In genomic region chrX:41275661-41276609, GRCh38 we compare ENCODE assay signal across 8 cellular contexts. TPM values are rescaled to one million over a fixed set of nuclear protein-coding genes. Genes with fewer than 3 reads are reported as not detected.
DNase-seq lines count a peak whose midpoint lies in the region; ATAC-seq and TF ChIP-seq lines count a peak whose summit lies in the region.

No MANE protein-coding gene starts in this region.

- H3K4me3 ChIP-seq in fibroblast of the aortic adventitia (ENCODE audit: low read depth, low read length): peak overlapping the region; percentile 58

- H3K4me1 Mint-ChIP-seq in activated T-helper 17 cell treated with anti-CD3 and anti-CD28 coated beads, Interleukin-2, amount 50 U/mL, for 72 hours: no peaks in the 10 kb centered on the region
- H3K4me1 Mint-ChIP-seq in natural killer cell: peaks cover 0 to 13% of the 10 kb centered on the region in 2 donors

- no peaks in the 10 kb centered on the region for H3K27me3 Mint-ChIP-seq in activated T-helper 17 cell treated with anti-CD3 and anti-CD28 coated beads, Interleukin-2, amount 50 U/mL, for 72 hours
- no peaks in the 10 kb centered on the region for H3K27me3 Mint-ChIP-seq in natural killer cell (ENCODE audit: low read depth in 2 of 2)

- peak overlapping the region; percentile 59 for H3K27ac Mint-ChIP-seq in activated T-helper 17 cell treated with anti-CD3 and anti-CD28 coated beads, Interleukin-2, amount 50 U/mL, for 72 hours
- peak overlapping the region in 1 of 2 donors; percentile 78 for H3K27ac Mint-ChIP-seq in natural killer cell

- H3K9me3 Mint-ChIP-seq in activated T-helper 17 cell treated with anti-CD3 and anti-CD28 coated beads, Interleukin-2, amount 50 U/mL, for 72 hours: no peaks in the 10 kb centered on the region
- no peaks in the 10 kb centered on the region for H3K9me3 Mint-ChIP-seq in natural killer cell

- intact Hi-C loops in natural killer cell (cut with micrococcal nuclease): loop anchor here (10.0 kb wide), 1 partner anchor 169 kb away; the partner anchor contains the start of gene NYX

- ATAC-seq in HG02885 (IDR thresholded peaks at IDR 0.05; ENCODE audit: poor library complexity, unreplicated experiment) (peak; percentile 75), natural killer cell (peak; percentile 65 to 78 (median 70))
- ATAC-seq in activated T-helper 17 cell treated with anti-CD3 and anti-CD28 coated beads, Interleukin-2, amount 50 U/mL, for 72 hours (replicated peaks): peak; percentile 88

- DNase-seq in GDM1 (lab: John Stamatoyannopoulos, UW): peak; percentile 47
- peak; percentile 14 for DNase-seq in NOMO-1 treated with dmso at 0.1 percent for 144 hours (lab: John Stamatoyannopoulos, UW; ENCODE audit: unreplicated experiment)
- DNase-seq in fibroblast of the aortic adventitia (ENCODE audit: low read depth): peak; percentile 65
- peak; percentile 16 for DNase-seq in natural killer cell
- DNase-seq in substantia nigra (lab: John Stamatoyannopoulos, UW): peak in 48 of 49 donors; percentile 2 to 66 (median 41)
- DNase-seq in amniotic stem cell (lab: John Stamatoyannopoulos, UW): no peak

- no peaks in the 10 kb centered on the region for H3K36me3 Mint-ChIP-seq in activated T-helper 17 cell treated with anti-CD3 and anti-CD28 coated beads, Interleukin-2, amount 50 U/mL, for 72 hours (ENCODE audit: low read depth)
- no peaks in the 10 kb centered on the region for H3K36me3 Mint-ChIP-seq in natural killer cell

- peak overlapping the region; percentile 69 for H3K4me3 Mint-ChIP-seq in activated T-helper 17 cell treated with anti-CD3 and anti-CD28 coated beads, Interleukin-2, amount 50 U/mL, for 72 hours
- peak overlapping the region; percentile 82 for H3K4me3 Mint-ChIP-seq in natural killer cell

- peak overlapping the region; percentile 17 for H3K27ac ChIP-seq in substantia nigra (ENCODE audit: low read depth, low read length, poor library complexity, severe bottlenecking)

- TF ChIP-seq CTCF in fibroblast of the aortic adventitia (IDR thresholded peaks at IDR 0.05; ENCODE audit: insufficient read depth, low read length) (peak; percentile 52), natural killer cell (IDR thresholded peaks at IDR 0.05) (no peak)

RNA-seq across cellular contexts. Expression of gene DDX3X, which starts 58.0 kb away (rescaled TPM):
- 100 to 1,000 TPM; 226 to 303 TPM for total RNA-seq in activated T-helper 17 cell treated with anti-CD3 and anti-CD28 coated beads, Interleukin-2, amount 50 U/mL, for 72 hours
- total RNA-seq in fibroblast of the aortic adventitia (ENCODE audit: low replicate concordance) (209 and 316 TPM in 2 replicates), natural killer cell (1,000 to 10,000 TPM in 2 of 3 donors, 100 to 1,000 TPM in 1; 695 to 1,297 (median 1,054) TPM)
